In genomic region chr11:4636962-4637661, GRCh38 we compare ENCODE assay signal across 8 cellular contexts. TPM values are rescaled to one million over a fixed set of nuclear protein-coding genes. Genes with fewer than 3 reads are reported as not detected.
DNase-seq lines count a peak whose midpoint lies in the region; FAIRE-seq and TF ChIP-seq lines count a peak whose summit lies in the region.

A gene with protein sequence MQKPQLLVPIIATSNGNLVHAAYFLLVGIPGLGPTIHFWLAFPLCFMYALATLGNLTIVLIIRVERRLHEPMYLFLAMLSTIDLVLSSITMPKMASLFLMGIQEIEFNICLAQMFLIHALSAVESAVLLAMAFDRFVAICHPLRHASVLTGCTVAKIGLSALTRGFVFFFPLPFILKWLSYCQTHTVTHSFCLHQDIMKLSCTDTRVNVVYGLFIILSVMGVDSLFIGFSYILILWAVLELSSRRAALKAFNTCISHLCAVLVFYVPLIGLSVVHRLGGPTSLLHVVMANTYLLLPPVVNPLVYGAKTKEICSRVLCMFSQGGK (plus strand): TSS chr11:4637477. CDS start chr11:4639791, 2,314 bp downstream.

- H3K27ac ChIP-seq in RWPE1 (no peak within 1 kb of the TSS), ovary (no peak within 1 kb of the TSS), tibial artery (peak within 1 kb of the TSS; percentile 14 to 43)

- H3K36me3 ChIP-seq in ovary (no peaks in the 10 kb centered on the region), tibial artery (no peaks in the 10 kb centered on the region)

- WGBS in ovary, 3 donors = 30 to 34% (median 33%) methylated on average over 21 of the region's 21 CpGs

- H3K4me1 ChIP-seq in ovary (ENCODE audit: insufficient read depth) = peaks cover 4% of the 10 kb centered on the region
- H3K4me1 ChIP-seq in tibial artery = peaks cover 0 to 12% (median 5%) of the 10 kb centered on the region in 4 donors

- DNase-seq in GM03348 (ENCODE audit: low spot score) (peak; percentile 88), H54 (ENCODE audit: insufficient read length, low spot score) (peak; percentile 62), LHCN-M2 (ENCODE audit: low read depth) (peak; percentile 56), RWPE1 (ENCODE audit: low spot score) (peak; percentile 61), glomerular endothelial cell (ENCODE audit: extremely low read depth, low read depth, low spot score) (peak; percentile 18), ovary (peak; percentile 62 to 84 (median 72)), tibial artery (peak; percentile 66 to 79)
- peak; percentile 44 for DNase-seq in activated T-helper 9 cell treated with anti-CD3 and anti-CD28 coated beads, Interleukin-2, amount 50 U/mL, for 16 hours (ENCODE audit: low read depth)

- FAIRE-seq in H54 (lab: Jason Lieb, UNC) = peak; percentile 53

- intact Hi-C loops in ovary (cut with DNase I) = loop anchor here in 2 of 4 donors (5.0 to 10.0 kb wide), 2 partner anchors 190 to 368 kb away; no protein-coding TSS in a partner anchor
- intact Hi-C loops in tibial artery (cut with DNase I; ENCODE audit: low total_unique reads) = loop anchor here (5.0 kb wide), 1 partner anchor 190 kb away; no protein-coding TSS in a partner anchor

- TF ChIP-seq POLR2A in H54 (IDR thresholded peaks at IDR 0.05; ENCODE audit: low read depth, low read length) (no peak), ovary (IDR thresholded peaks at IDR 0.05) (no peak)

- TF ChIP-seq EP300 in ovary (IDR thresholded peaks at IDR 0.05) = no peak

- no peak within 1 kb of the TSS for H3K4me3 ChIP-seq in ovary
- H3K4me3 ChIP-seq in tibial artery = peak within 1 kb of the TSS; percentile 40 to 52

- H3K27me3 ChIP-seq in ovary (no peaks in the 10 kb centered on the region), tibial artery (no peaks in the 10 kb centered on the region)

- H3K9me3 ChIP-seq in ovary (no peaks in the 10 kb centered on the region), tibial artery (no peaks in the 10 kb centered on the region)

- TF ChIP-seq CTCF in RWPE1 (conservative IDR thresholded peaks at IDR 0.05; ENCODE audit: low read depth) (peak; percentile 73), ovary (IDR thresholded peaks at IDR 0.05) (peak; percentile 56 to 68 (median 65)), tibial artery (IDR thresholded peaks at IDR 0.05) (peak; percentile 87 to 92)

- POLR2A ChIA-PET in RWPE1 (lab: Yijun Ruan, JAX; ENCODE audit: low non-redundant PET) = no interaction called here

- CTCF ChIA-PET in RWPE1 (lab: Yijun Ruan, JAX) = interaction anchor here (0.6 to 2.3 kb wide), 20 partner anchors 9 to 654 kb away, joined by 3 to 12 read pairs (median 4); partner anchors contain the start of gene TRIM68

RNA-seq across cellular contexts. Expression of the gene that starts here (rescaled TPM):
- total RNA-seq in LHCN-M2 (2014; rRNA removed) (not detected in 2 replicates), glomerular endothelial cell (not detected in 2 replicates), ovary (not detected)
- polyA plus RNA-seq in LHCN-M2 (2012) = not detected
- polyA plus RNA-seq in ovary = not detected

Comparison
In these comparisons a context has a peak if more than half of its experiments do, and no peak if none do; other contexts are left out.
1. Peak in DNase-seq in LHCN-M2; RNA of the gene not detected or under 1 TPM.
2. Peak in DNase-seq in glomerular endothelial cell; RNA of the gene not detected or under 1 TPM.
3. Peak in DNase-seq in ovary; RNA of the gene not detected or under 1 TPM.
4. DNase-seq: peak in every context shown above with its lines; median percentile 88 in GM03348; 72 in tibial artery; 72 in ovary; 62 in H54; 61 in RWPE1; 56 in LHCN-M2; 44 in activated T-helper 9 cell treated with anti-CD3 and anti-CD28 coated beads, Interleukin-2, amount 50 U/mL, for 16 hours; 18 in glomerular endothelial cell.
5. H3K27ac ChIP-seq: peak in tibial artery (2 of 2); none in RWPE1 (single experiment) and ovary (0 of 2).
6. Peak in every context shown above with its lines, with median percentiles within 50 percentile points of each other: CTCF ChIP-seq.